ENCODE assay signal across 8 cellular contexts in the genomic region with DNA sequence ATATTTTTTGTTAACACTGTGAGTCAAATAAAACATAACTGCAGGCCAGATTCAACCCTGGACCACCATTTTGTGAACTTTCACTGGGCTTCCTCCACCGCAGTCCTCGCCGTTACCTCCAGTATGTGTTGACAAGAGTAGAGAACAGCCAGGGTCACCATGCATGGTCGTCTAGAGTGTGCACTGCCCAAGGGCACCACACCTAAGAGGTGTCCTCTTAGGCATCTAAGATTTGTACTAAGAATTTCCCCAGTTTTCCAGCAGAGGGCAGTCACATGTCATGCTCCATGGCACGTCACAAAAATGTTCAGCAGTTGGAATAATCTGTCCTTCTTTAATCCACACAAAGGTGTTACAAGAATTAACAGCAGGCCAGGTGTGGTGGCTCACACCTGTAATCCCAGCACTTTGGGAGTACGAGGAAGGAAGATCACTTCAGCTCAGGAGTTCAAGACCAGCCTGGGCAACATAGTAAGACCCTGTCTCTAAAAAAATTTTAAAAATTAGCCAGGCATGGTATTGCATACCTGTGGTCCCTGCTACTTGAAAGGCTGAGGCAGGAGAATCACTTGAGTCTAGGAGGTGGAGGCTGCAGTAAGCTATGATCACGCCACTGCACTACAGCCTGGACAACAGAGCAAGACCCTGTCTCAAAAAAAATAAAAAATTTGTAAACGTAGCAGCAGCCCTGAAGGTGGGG.
A peak's percentile ranks its signal among the peaks of the same experiment; 100 is the strongest.
DNase-seq lines count a peak whose midpoint lies in the region; ATAC-seq and TF ChIP-seq lines count a peak whose summit lies in the region.

No MANE protein-coding gene starts in this region.

- H3K4me1 ChIP-seq in mucosa of descending colon (ENCODE audit: low read depth): no peaks in the 10 kb centered on the region

- H3K36me3 Mint-ChIP-seq in endothelial cell (ENCODE audit: low read depth, unreplicated experiment): peaks cover 6% of the 10 kb centered on the region

- no peak overlapping the region for H3K4me3 ChIP-seq in mucosa of descending colon

- no peaks in the 10 kb centered on the region for H3K36me3 ChIP-seq in mucosa of descending colon (ENCODE audit: low read depth)

- no peaks in the 10 kb centered on the region for H3K27me3 Mint-ChIP-seq in endothelial cell (ENCODE audit: unreplicated experiment)

- intact Hi-C loops in mucosa of descending colon (cut with DNase I, micrococcal nuclease): no loop called here

- no peak overlapping the region for H3K27ac Mint-ChIP-seq in endothelial cell (ENCODE audit: unreplicated experiment)

- no peaks in the 10 kb centered on the region for H3K9me3 Mint-ChIP-seq in endothelial cell (ENCODE audit: unreplicated experiment)

- H3K4me3 Mint-ChIP-seq in endothelial cell (ENCODE audit: unreplicated experiment): no peak overlapping the region

- no peaks in the 10 kb centered on the region for H3K9me3 ChIP-seq in mucosa of descending colon

- peaks cover 9% of the 10 kb centered on the region for H3K4me1 Mint-ChIP-seq in endothelial cell (ENCODE audit: unreplicated experiment)

- TF ChIP-seq CTCF in endothelial cell (IDR thresholded peaks at IDR 0.05; ENCODE audit: unreplicated experiment) (peak; percentile 79), mucosa of descending colon (IDR thresholded peaks at IDR 0.05) (peak; percentile 48)

- DNase-seq in NCI-H510A treated with DMSO at 0.1 percent for 48 hours (lab: John Stamatoyannopoulos, UW) (peak; percentile 68), NCI-H510A (lab: John Stamatoyannopoulos, UW) (no peak), NCI-H748 treated with DMSO at 0.1 percent for 48 hours (lab: John Stamatoyannopoulos, UW) (peak; percentile 75), endothelial cell (ENCODE audit: low spot score) (peak; percentile 60), mucosa of descending colon (peak in 2 of 3 donors; percentile 35 to 82), superior temporal gyrus (ENCODE audit: extremely low spot score) (peak; percentile 83)
- peak; percentile 23 to 33 for DNase-seq in activated CD4-positive, alpha-beta T cell treated with anti-CD3 and anti-CD28 coated beads, Interleukin-2, amount 50 U/mL, for 4 hours

- peak; percentile 73 for ATAC-seq in HG03354 (IDR thresholded peaks at IDR 0.05; ENCODE audit: poor library complexity, severe bottlenecking, unreplicated experiment)
- peak; percentile 93 for ATAC-seq in mucosa of descending colon
